ENCODE assay signal across 13 cellular contexts in genomic region chr13:49629196-49629938, GRCh38. TPM values are rescaled to one million over a fixed set of nuclear protein-coding genes. Genes with fewer than 3 reads are reported as not detected.
DNase-seq lines count a peak whose midpoint lies in the region; ATAC-seq and TF ChIP-seq lines count a peak whose summit lies in the region.
"Had no signal": no experiment of that assay in that cellular context is flagged by ENCODE, and none has a peak within 500 bp of the region (broad histone marks: within the 10 kb centered on the region; RNA-seq: fewer than 3 reads in every experiment).

No MANE protein-coding gene starts in this region.

- no peak overlapping the region for H4K8ac ChIP-seq in IMR-90 (ENCODE audit: low read depth in 2 of 2, low read length in 2 of 2)

- H4K91ac ChIP-seq in IMR-90 (ENCODE audit: insufficient read depth, low read depth, low read length): no peak overlapping the region

- H3K27ac Mint-ChIP-seq in activated CD4-positive, alpha-beta T cell treated with anti-CD3 and anti-CD28 coated beads, Interleukin-2, amount 10 ng/mL, durations not matched to agents 7 days and 5 days: no peak overlapping the region
- no peak overlapping the region for H3K27ac Mint-ChIP-seq in activated naive CD8-positive, alpha-beta T cell treated with anti-CD3 and anti-CD28 coated beads for 36 hours

- peaks cover 5% of the 10 kb centered on the region for H3K36me3 Mint-ChIP-seq in activated CD4-positive, alpha-beta T cell treated with anti-CD3 and anti-CD28 coated beads, Interleukin-2, amount 10 ng/mL, durations not matched to agents 7 days and 5 days (ENCODE audit: low read depth)
- no peaks in the 10 kb centered on the region for H3K36me3 Mint-ChIP-seq in activated naive CD8-positive, alpha-beta T cell treated with anti-CD3 and anti-CD28 coated beads for 36 hours

- no peaks in the 10 kb centered on the region for H3K9me3 Mint-ChIP-seq in activated CD4-positive, alpha-beta T cell treated with anti-CD3 and anti-CD28 coated beads, Interleukin-2, amount 10 ng/mL, durations not matched to agents 7 days and 5 days
- no peaks in the 10 kb centered on the region for H3K9me3 Mint-ChIP-seq in activated naive CD8-positive, alpha-beta T cell treated with anti-CD3 and anti-CD28 coated beads for 36 hours

- H2AFZ ChIP-seq in IMR-90 (replicated peaks; ENCODE audit: low read length, poor library complexity) (no peak overlapping the region), PC-3 (ENCODE audit: low read length) (no peak overlapping the region)

- H3K9ac ChIP-seq in IMR-90 (ENCODE audit: low read depth, low read length): no peak overlapping the region
- H3K9ac ChIP-seq in PC-3 (ENCODE audit: low read length): no peak overlapping the region

- BruUV-seq in IMR-90 (replicated peaks; lab: Mats Ljungman, UMichigan) (no TSS peak), PC-3 (replicated peaks; lab: Mats Ljungman, UMichigan) (no TSS peak)

- no peak overlapping the region for H3K4me2 ChIP-seq in IMR-90 (ENCODE audit: low read depth, low read length)
- no peak overlapping the region for H3K4me2 ChIP-seq in PC-3 (ENCODE audit: low read length)

- H3K27me3 ChIP-seq in IMR-90 (ENCODE audit: control insufficient read depth, insufficient read depth, low read length): no peaks in the 10 kb centered on the region
- no peaks in the 10 kb centered on the region for H3K27me3 ChIP-seq in neutrophil
- H3K27me3 ChIP-seq in PC-3 (ENCODE audit: low read length): no peaks in the 10 kb centered on the region
- H3K27me3 ChIP-seq: esophagus squamous epithelium, ovary, uterus had no signal

- H3F3A ChIP-seq in PC-3 (ENCODE audit: low read length, unreplicated experiment): no peaks in the 10 kb centered on the region

- no peak overlapping the region for H2BK5ac ChIP-seq in IMR-90 (ENCODE audit: low read depth, low read length, poor library complexity, severe bottlenecking)

- H2BK20ac ChIP-seq in IMR-90 (ENCODE audit: low read depth, low read length): no peak overlapping the region

- H3K4me1 Mint-ChIP-seq in activated CD4-positive, alpha-beta T cell treated with anti-CD3 and anti-CD28 coated beads, Interleukin-2, amount 10 ng/mL, durations not matched to agents 7 days and 5 days: peaks cover 24% of the 10 kb centered on the region
- H3K4me1 Mint-ChIP-seq in activated naive CD8-positive, alpha-beta T cell treated with anti-CD3 and anti-CD28 coated beads for 36 hours: peaks cover 5% of the 10 kb centered on the region

- H3K14ac ChIP-seq in IMR-90 (replicated peaks; ENCODE audit: low read depth, low read length): no peak overlapping the region

- H3K27me3 Mint-ChIP-seq in activated CD4-positive, alpha-beta T cell treated with anti-CD3 and anti-CD28 coated beads, Interleukin-2, amount 10 ng/mL, durations not matched to agents 7 days and 5 days: no peaks in the 10 kb centered on the region
- no peaks in the 10 kb centered on the region for H3K27me3 Mint-ChIP-seq in activated naive CD8-positive, alpha-beta T cell treated with anti-CD3 and anti-CD28 coated beads for 36 hours

- no CpG with 5 or more reads among the region's 8 CpGs for WGBS in IMR-90 (ENCODE audit: extremely low coverage in 2 of 2, insufficient read length in 1 of 2), 2 experiments

- CTCF ChIA-PET in activated CD4-positive, alpha-beta T cell treated with anti-CD3 and anti-CD28 coated beads, Interleukin-2, amount 10 ng/mL, durations not matched to agents 7 days and 5 days (lab: Charles Lee): interaction anchor here (1.2 to 1.6 kb wide), 3 partner anchors 12 to 43 kb away, joined by 3 to 6 read pairs (median 5); no protein-coding TSS in a partner anchor
- CTCF ChIA-PET in IMR-90 (lab: Yijun Ruan, JAX): no interaction called here
- CTCF ChIA-PET in PC-3 (lab: Charles Lee): no interaction called here

- TF ChIP-seq POLR2A in IMR-90 (IDR thresholded peaks at IDR 0.05; ENCODE audit: low read depth, low read length): no peak

- TF ChIP-seq CTCF in IMR-90 (conservative IDR thresholded peaks at IDR 0.05; ENCODE audit: low read depth, low read length) (no peak), neutrophil (IDR thresholded peaks at IDR 0.05) (no peak), GM13977 (IDR thresholded peaks at IDR 0.05; ENCODE audit: extremely low read depth, insufficient read depth, missing control alignments) (no peak), PC-3 (conservative IDR thresholded peaks at IDR 0.05; ENCODE audit: low read depth, low read length) (no peak)

- H3K4me3 Mint-ChIP-seq in activated CD4-positive, alpha-beta T cell treated with anti-CD3 and anti-CD28 coated beads, Interleukin-2, amount 10 ng/mL, durations not matched to agents 7 days and 5 days: peak overlapping the region; percentile 81
- H3K4me3 Mint-ChIP-seq in activated naive CD8-positive, alpha-beta T cell treated with anti-CD3 and anti-CD28 coated beads for 36 hours: peak overlapping the region; percentile 81

- TF ChIP-seq RAD21 in IMR-90 (IDR thresholded peaks at IDR 0.05; ENCODE audit: low read length): no peak

- peaks cover 5% of the 10 kb centered on the region; the same call in 1 of the 2 replicates for H3K4me1 ChIP-seq in IMR-90 (ENCODE audit: control insufficient read depth, insufficient read depth, low read length)
- peaks cover 58 to 60% of the 10 kb centered on the region in 2 experiments for H3K4me1 ChIP-seq in neutrophil (ENCODE audit: control insufficient read depth in 1 of 2, insufficient read depth in 1 of 2, low read depth in 1 of 2, low read length in 1 of 2)
- no peaks in the 10 kb centered on the region for H3K4me1 ChIP-seq in PC-3 (ENCODE audit: insufficient read depth, low read length)
- H3K4me1 ChIP-seq: uterus had no signal

- H2BK120ac ChIP-seq in IMR-90 (ENCODE audit: low read depth, low read length): no peak overlapping the region

- H3K27ac ChIP-seq in IMR-90 (ENCODE audit: insufficient read depth, low read length) (no peak overlapping the region), neutrophil (peak overlapping the region; percentile 89), PC-3 (ENCODE audit: low read length) (no peak overlapping the region)
- H3K27ac ChIP-seq: ovary, uterus had no signal

- no peak overlapping the region for H2BK15ac ChIP-seq in IMR-90 (ENCODE audit: low read depth, low read length)

- intact Hi-C loops in IMR-90 (cut with micrococcal nuclease): no loop called here
- intact Hi-C loops in PC-3 (cut with micrococcal nuclease): no loop called here

- ATAC-seq in IMR-90 (ENCODE audit: low read depth) (0 out of 2 replicates have a peak, but pooled peaks have one; percentile 28), PC-3 (no peak)

- dilution Hi-C loops in IMR-90 (cut with HindIII; ENCODE audit: low sequenced_read_pairs, unreplicated experiment): no loop called here

- no peak overlapping the region for H3K56ac ChIP-seq in IMR-90 (ENCODE audit: extremely low read depth, insufficient read depth, low read length)

- no peaks in the 10 kb centered on the region for H3K79me2 ChIP-seq in PC-3 (ENCODE audit: low read length)

- no peak overlapping the region for H3K18ac ChIP-seq in IMR-90 (ENCODE audit: low read depth, low read length)

- no peaks in the 10 kb centered on the region for H3K79me1 ChIP-seq in IMR-90 (ENCODE audit: low read depth in 1 of 2, low read length in 2 of 2)

- H3K23ac ChIP-seq in IMR-90 (ENCODE audit: low read depth, low read length): no peak overlapping the region

- POLR2A ChIA-PET in activated CD4-positive, alpha-beta T cell treated with anti-CD3 and anti-CD28 coated beads, Interleukin-2, amount 10 ng/mL, durations not matched to agents 7 days and 5 days (lab: Charles Lee): no interaction called here
- POLR2A ChIA-PET in IMR-90 (lab: Charles Lee; ENCODE audit: unreplicated experiment) (no interaction called here), PC-3 (lab: Charles Lee; ENCODE audit: unreplicated experiment) (no interaction called here)

- H3K36me3 ChIP-seq in IMR-90 (ENCODE audit: control insufficient read depth, insufficient read depth, low read length): no peaks in the 10 kb centered on the region
- H3K36me3 ChIP-seq in neutrophil: peaks cover 26% of the 10 kb centered on the region
- H3K36me3 ChIP-seq in PC-3 (ENCODE audit: low read depth, low read length): no peaks in the 10 kb centered on the region
- H3K36me3 ChIP-seq: esophagus squamous epithelium, ovary, uterus had no signal

- no peak overlapping the region for H2AK9ac ChIP-seq in IMR-90 (replicated peaks; ENCODE audit: low read depth, low read length, poor library complexity)

- H3K4me3 ChIP-seq in IMR-90 (ENCODE audit: insufficient read depth, low read depth, low read length) (no peak overlapping the region), neutrophil (ENCODE audit: low read depth in 1 of 2, low read length in 1 of 2) (peak overlapping the region; percentile 84 to 86), PC-3 (ENCODE audit: low read length) (no peak overlapping the region)
- H3K4me3 ChIP-seq: ovary, uterus had no signal

- H3K4ac ChIP-seq in IMR-90 (ENCODE audit: low read depth, low read length): no peak overlapping the region

- H4K20me1 ChIP-seq in IMR-90 (ENCODE audit: insufficient read depth, low read length): no peaks in the 10 kb centered on the region
- no peaks in the 10 kb centered on the region for H4K20me1 ChIP-seq in PC-3 (ENCODE audit: low read length)

- no peak for DNase-seq in activated CD4-positive, alpha-beta T cell treated with anti-CD3 and anti-CD28 coated beads, Interleukin-2, amount 10 ng/mL, durations not matched to agents 7 days and 5 days
- DNase-seq in activated CD4-positive, alpha-beta T cell treated with anti-CD3 and anti-CD28 coated beads for 48 hours: no peak
- DNase-seq in IMR-90 (no peak), GM13977 (ENCODE audit: low spot score) (no peak), PC-3 (no peak), GF-D8 (lab: John Stamatoyannopoulos, UW) (no peak)
- no peak for DNase-seq in activated naive CD8-positive, alpha-beta T cell treated with anti-CD3 and anti-CD28 coated beads for 36 hours
- DNase-seq: activated gamma-delta T cell, esophagus squamous epithelium, ovary, uterus had no signal

- H3K9me3 ChIP-seq in IMR-90 (ENCODE audit: control insufficient read depth, insufficient read depth, low read length) (no peaks in the 10 kb centered on the region), neutrophil (no peaks in the 10 kb centered on the region), PC-3 (ENCODE audit: low read length) (no peaks in the 10 kb centered on the region)
- H3K9me3 ChIP-seq: esophagus squamous epithelium, ovary, uterus had no signal

- H4K5ac ChIP-seq in IMR-90 (ENCODE audit: low read depth, low read length): no peak overlapping the region

- H3K9me2 ChIP-seq in PC-3 (replicated peaks; ENCODE audit: low read length): no peaks in the 10 kb centered on the region

- 0 out of 2 replicates have a peak, but pooled peaks cover 4% of the 10 kb centered on the region for H3K9me1 ChIP-seq in IMR-90 (ENCODE audit: insufficient read depth, low read length)

- H2AK5ac ChIP-seq in IMR-90 (ENCODE audit: low read depth, low read length): no peak overlapping the region

- in situ Hi-C loops in IMR-90 (cut with MboI; ENCODE audit: low sequenced_read_pairs) (no loop called here), GM13977 (cut with MboI; ENCODE audit: low pct_unique_long_range_greater_than_20kb, low sequenced_read_pairs, unreplicated experiment) (no loop called here)

RNA-seq across cellular contexts. Expression of gene ARL11, which starts 1.1 kb away (rescaled TPM):
- 1 to 10 TPM; 2.1 to 2.3 TPM for total RNA-seq in activated CD4-positive, alpha-beta T cell treated with anti-CD3 and anti-CD28 coated beads, Interleukin-2, amount 10 ng/mL, durations not matched to agents 7 days and 5 days
- total RNA-seq in IMR-90 (2012; rRNA removed) (not detected in 2 replicates), PC-3 (2014; rRNA removed) (not detected in 2 replicates)
- polyA plus RNA-seq in IMR-90 (2012; rRNA removed): not detected in 2 replicates
- not detected in 2 replicates for polyA plus RNA-seq in IMR-90 (2012; cell fraction: cytosol; rRNA removed)
- polyA plus RNA-seq in IMR-90 (2012; cell fraction: nucleus; rRNA removed; ENCODE audit: low replicate concordance): not detected in 2 replicates
- total RNA-seq in activated naive CD8-positive, alpha-beta T cell treated with anti-CD3 and anti-CD28 coated beads for 36 hours: 1 to 10 TPM in 1 of 2 experiments, under 1 TPM in 1; 0.97 to 1.1 TPM
- total RNA-seq: MCF 10A had no signal

RNA-seq across cellular contexts. Expression of gene RCBTB1, which starts 44.0 kb away (rescaled TPM):
- 10 to 100 TPM; 18.1 to 20.0 TPM for total RNA-seq in activated CD4-positive, alpha-beta T cell treated with anti-CD3 and anti-CD28 coated beads, Interleukin-2, amount 10 ng/mL, durations not matched to agents 7 days and 5 days
- total RNA-seq in IMR-90 (2012; rRNA removed) (11.3 and 16.1 TPM in 2 replicates), PC-3 (2014; rRNA removed) (4.9 and 5.4 TPM in 2 replicates)
- polyA plus RNA-seq in IMR-90 (2012; rRNA removed): 9.5 and 11.6 TPM in 2 replicates
- 3.2 and 3.6 TPM in 2 replicates for polyA plus RNA-seq in IMR-90 (2012; cell fraction: cytosol; rRNA removed)
- 7.4 and 24.5 TPM in 2 replicates for polyA plus RNA-seq in IMR-90 (2012; cell fraction: nucleus; rRNA removed; ENCODE audit: low replicate concordance)
- 10 to 100 TPM; 13.2 to 14.6 TPM for total RNA-seq in activated naive CD8-positive, alpha-beta T cell treated with anti-CD3 and anti-CD28 coated beads for 36 hours

Comparison
In these comparisons a context has a peak if more than half of its experiments do, and no peak if none do; other contexts are left out.
1. H3K4me3 ChIP-seq: peak in neutrophil (2 of 2); none in IMR-90 (single experiment) and PC-3 (single experiment).